Comparison of ENCODE assay signal across 9 cellular contexts in genomic region chr3:118641608-118642007, GRCh38.
DNase-seq lines count a peak whose midpoint lies in the region; ATAC-seq and TF ChIP-seq lines count a peak whose summit lies in the region.
"Had no signal": no experiment of that assay in that cellular context is flagged by ENCODE, and none has a peak within 500 bp of the region (broad histone marks: within the 10 kb centered on the region; RNA-seq: fewer than 3 reads in every experiment).

No MANE protein-coding gene starts in this region.

- POLR2A ChIA-PET in RWPE1 (lab: Yijun Ruan, JAX; ENCODE audit: low non-redundant PET) = no interaction called here

- peak; percentile 2 for DNase-seq in NCI-H69 (lab: John Stamatoyannopoulos, UW)
- peak; percentile 34 for DNase-seq in middle frontal gyrus (ENCODE audit: extremely low spot score, low spot score)
- DNase-seq in RWPE1 (ENCODE audit: low spot score) = no peak
- DNase-seq in stimulated activated CD8-positive, alpha-beta memory T cell treated with anti-CD3 and anti-CD28 coated beads, Interleukin-4, amount 100 ng/mL, for 48 hours = no peak
- DNase-seq: activated naive CD8-positive, alpha-beta T cell treated with anti-CD3 and anti-CD28 coated beads, Interleukin-2, amount 10 ng/mL, durations not matched to agents 7 days and 5 days; heart right ventricle had no signal

- peak; percentile 52 for ATAC-seq in GM19043 (IDR thresholded peaks at IDR 0.05; ENCODE audit: low read depth, unreplicated experiment)
- peak; percentile 61 for ATAC-seq in HG03025 (IDR thresholded peaks at IDR 0.05; ENCODE audit: low FRiP score, unreplicated experiment)
- ATAC-seq in GM21423 (IDR thresholded peaks at IDR 0.05; ENCODE audit: unreplicated experiment) = no peak
- ATAC-seq: heart right ventricle had no signal

- TF ChIP-seq CTCF in RWPE1 (conservative IDR thresholded peaks at IDR 0.05; ENCODE audit: low read depth) = no peak

- H3K27ac ChIP-seq in RWPE1 = no peak overlapping the region
- H3K27ac ChIP-seq: heart right ventricle had no signal

- CTCF ChIA-PET in RWPE1 (lab: Yijun Ruan, JAX) = interaction anchor here (1.4 kb wide), 1 partner anchor 12 kb away, joined by 3 read pairs; no protein-coding TSS in a partner anchor

Comparison
In these comparisons a context has a peak if more than half of its experiments do, and no peak if none do; other contexts are left out.
1. DNase-seq: peak in NCI-H69 (single experiment) and middle frontal gyrus (single experiment); none in RWPE1 (single experiment) and stimulated activated CD8-positive, alpha-beta memory T cell treated with anti-CD3 and anti-CD28 coated beads, Interleukin-4, amount 100 ng/mL, for 48 hours (single experiment).